Comparison of ENCODE assay signal across 8 cellular contexts in the genomic region with DNA sequence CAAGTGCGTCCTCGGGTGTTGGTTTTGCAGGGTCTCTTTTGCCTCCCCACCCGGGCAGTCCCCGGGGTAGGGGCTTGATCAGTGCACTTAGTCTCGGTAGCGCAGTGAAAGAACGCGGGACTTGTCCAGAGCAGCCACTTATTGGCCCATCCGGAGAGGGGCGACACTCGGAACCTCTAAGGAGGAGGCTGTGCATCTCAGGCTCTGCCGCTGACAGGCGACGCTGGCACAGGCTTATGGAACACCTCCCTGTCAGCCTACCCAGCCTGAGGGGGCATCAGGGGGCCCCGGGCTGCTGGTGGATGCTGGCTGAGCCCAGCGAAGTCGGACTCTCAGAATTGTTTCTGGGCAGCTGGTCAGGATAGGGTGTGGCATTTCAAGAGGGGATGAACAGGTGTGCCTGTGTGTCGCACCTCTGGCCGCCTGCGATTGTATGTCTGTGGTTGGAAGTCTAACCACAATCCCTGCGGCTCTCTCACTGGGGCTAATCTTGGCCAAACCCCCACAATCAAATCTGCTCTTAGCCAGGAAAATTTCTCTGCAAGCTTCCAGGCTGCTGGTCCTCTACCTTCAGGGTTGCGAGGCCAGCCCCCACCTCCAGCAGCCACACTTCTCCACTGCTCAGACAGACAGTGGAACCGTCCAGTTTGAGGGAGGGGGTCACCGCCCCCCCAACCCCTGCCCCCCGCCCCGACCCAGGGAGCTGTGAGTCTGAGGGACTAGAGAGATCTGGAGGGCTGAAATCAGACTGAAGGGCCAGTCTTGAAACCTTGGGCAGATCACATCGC. TPM values are rescaled to one million over a fixed set of nuclear protein-coding genes. Genes with fewer than 3 reads are reported as not detected.
A peak's percentile ranks its signal among the peaks of the same experiment; 100 is the strongest.
DNase-seq lines count a peak whose midpoint lies in the region; ATAC-seq and TF ChIP-seq lines count a peak whose summit lies in the region.

No MANE protein-coding gene starts in this region.

- no peak overlapping the region for H2AK5ac ChIP-seq in H9 (ENCODE audit: insufficient read length, low read length)

- H4K91ac ChIP-seq in H9 (ENCODE audit: insufficient read length, low read depth, low read length), result no peak overlapping the region

- peaks cover 4 to 27% (median 25%) of the 10 kb centered on the region in 3 experiments; a peak in 6 of 7 replicates for H3K36me3 Mint-ChIP-seq in H9 (ENCODE audit: insufficient read depth in 1 of 3, low read depth in 3 of 3)

- no peaks in the 10 kb centered on the region; a peak in 1 of 5 replicates for H3K9me3 Mint-ChIP-seq in H9

- H3K27me3 ChIP-seq in H9 (ENCODE audit: insufficient read depth, low read length) (no peaks in the 10 kb centered on the region), MG63 (no peaks in the 10 kb centered on the region), SU-DHL-6 (ENCODE audit: low read length) (no peaks in the 10 kb centered on the region)

- H2BK20ac ChIP-seq in H9 (ENCODE audit: low read depth, low read length, poor library complexity, severe bottlenecking), result no peak overlapping the region

- H3K9ac ChIP-seq in H9 (ENCODE audit: extremely low read depth, insufficient read length, low read length) (peak overlapping the region; percentile 75), SU-DHL-6 (ENCODE audit: low read length) (peak overlapping the region; percentile 82)

- H4K20me1 ChIP-seq in H9 (ENCODE audit: control insufficient read depth, insufficient read depth, insufficient read length) (no peaks in the 10 kb centered on the region), SU-DHL-6 (ENCODE audit: low read depth, low read length) (no peaks in the 10 kb centered on the region)

- H2BK12ac ChIP-seq in H9 (ENCODE audit: insufficient read length, low read depth, low read length), result no peak overlapping the region

- H3K18ac ChIP-seq in H9 (ENCODE audit: insufficient read length, low read depth, low read length), result peak overlapping the region; percentile 5

- no peak overlapping the region for H4K5ac ChIP-seq in H9 (ENCODE audit: insufficient read length, low read depth, low read length)

- intact Hi-C loops in left colon (cut with DNase I, micrococcal nuclease), result loop anchor here in 1 of 2 donors (5.0 kb wide), 1 partner anchor 93 kb away; no protein-coding TSS in a partner anchor

- DNase-seq in NCI-H2081 (lab: John Stamatoyannopoulos, UW) (peak; percentile 13 to 54), NCI-H2081 treated with DMSO at 0.1 percent for 48 hours (lab: John Stamatoyannopoulos, UW) (no peak), H9 (peak; percentile 89), MG63 (peak; percentile 50), cardiac fibroblast (ENCODE audit: low read depth in 2 of 2) (peak; percentile 54 to 62), left colon (peak; percentile 61 to 64)
- DNase-seq in stimulated activated CD8-positive, alpha-beta memory T cell treated with anti-CD3 and anti-CD28 coated beads, Interleukin-15, amount 100 ng/mL, for 48 hours (ENCODE audit: low read depth in 2 of 2), result peak; percentile 36 to 53

- no peak overlapping the region for H3T11ph ChIP-seq in H9 (ENCODE audit: low read length)

- peaks cover 9% of the 10 kb centered on the region for H3K36me3 ChIP-seq in MG63
- H3K36me3 ChIP-seq in SU-DHL-6 (ENCODE audit: low read length), result no peaks in the 10 kb centered on the region

- H3K4ac ChIP-seq in H9 (ENCODE audit: low read depth, low read length), result no peak overlapping the region

- peaks cover 17% of the 10 kb centered on the region for H3K23me2 ChIP-seq in H9 (ENCODE audit: insufficient read length, low read depth, low read length, poor library complexity, severe bottlenecking)

- H2BK15ac ChIP-seq in H9 (ENCODE audit: low read depth, low read length), result no peak overlapping the region

- no peak overlapping the region for H2BK5ac ChIP-seq in H9 (ENCODE audit: insufficient read length, low read length)

- peaks cover 15% of the 10 kb centered on the region for H3F3A ChIP-seq in SU-DHL-6 (ENCODE audit: insufficient read depth)

- H2AFZ ChIP-seq in H9 (ENCODE audit: low read length) (no peak overlapping the region), SU-DHL-6 (ENCODE audit: low read depth, low read length, severe bottlenecking) (peak overlapping the region; percentile 70)

- H3K27ac ChIP-seq in H9 (ENCODE audit: insufficient read length, low read depth, low read length), result no peak overlapping the region
- peak overlapping the region; percentile 83 for H3K27ac ChIP-seq in SU-DHL-6 (ENCODE audit: low read depth, low read length)

- H4K8ac ChIP-seq in H9 (replicated peaks; ENCODE audit: insufficient read length, low read depth, low read length), result no peak overlapping the region

- H3K23ac ChIP-seq in H9 (ENCODE audit: insufficient read length, low read depth, low read length), result no peak overlapping the region

- H3K56ac ChIP-seq in H9 (ENCODE audit: insufficient read length, low read depth, low read length), result no peak overlapping the region

- H3K4me3 ChIP-seq in MG63 (peak overlapping the region; percentile 75), SU-DHL-6 (ENCODE audit: insufficient read depth, low read length, poor library complexity, severe bottlenecking) (peak overlapping the region; percentile 85), cardiac fibroblast (replicated peaks in 1 of 2; ENCODE audit: low read depth in 2 of 2, low read length in 2 of 2) (peak overlapping the region; percentile 65 to 94)

- H3K79me2 ChIP-seq in H9 (ENCODE audit: insufficient read depth, low read length) (no peaks in the 10 kb centered on the region), SU-DHL-6 (ENCODE audit: insufficient read depth, low read length) (peaks cover 24% of the 10 kb centered on the region)

- H3K27me3 Mint-ChIP-seq in H9 (ENCODE audit: low read depth), result peaks cover 7% of the 10 kb centered on the region

- no peaks in the 10 kb centered on the region for H3K9me2 ChIP-seq in SU-DHL-6 (replicated peaks; ENCODE audit: insufficient read depth, low read length)

- H3K79me1 ChIP-seq in H9 (ENCODE audit: insufficient read depth, low read depth, low read length, poor library complexity, severe bottlenecking), result no peaks in the 10 kb centered on the region

- H3K14ac ChIP-seq in H9 (ENCODE audit: insufficient read depth, low read length), result peak overlapping the region; percentile 92

- H3K4me3 Mint-ChIP-seq in H9, result peak overlapping the region; percentile 93 to 98

- H3K4me1 Mint-ChIP-seq in H9, result peaks cover 27 to 29% of the 10 kb centered on the region in 2 experiments

- ATAC-seq in left colon, result peak; percentile 35

- H3K9me3 ChIP-seq in H9 (ENCODE audit: control insufficient read depth, low read depth, low read length), result no peaks in the 10 kb centered on the region
- H3K9me3 ChIP-seq in MG63, result no peaks in the 10 kb centered on the region
- H3K9me3 ChIP-seq in SU-DHL-6 (ENCODE audit: insufficient read depth, low read length), result no peaks in the 10 kb centered on the region

- peak overlapping the region; percentile 52 for H3K4me2 ChIP-seq in H9 (ENCODE audit: insufficient read depth, insufficient read length, low read length)
- H3K4me2 ChIP-seq in SU-DHL-6 (ENCODE audit: low read depth, low read length, poor library complexity, severe bottlenecking), result peak overlapping the region; percentile 89

- no peak overlapping the region for H2BK120ac ChIP-seq in H9 (ENCODE audit: low read depth, low read length, poor library complexity, severe bottlenecking)

- H3K4me1 ChIP-seq in H9 (ENCODE audit: insufficient read depth, low read length), result peaks cover 5% of the 10 kb centered on the region; the same call in 1 of the 2 replicates

- peak overlapping the region; percentile 96 to 97 (median 96) for H3K27ac Mint-ChIP-seq in H9

- no CpG with 5 or more reads among the region's 27 CpGs for WGBS in H9 (ENCODE audit: extremely low coverage, insufficient read length, low lambda C conversion rate)

- TF ChIP-seq CTCF in H9 (conservative IDR thresholded peaks at IDR 0.05) (no peak; the same call in 2 of the 3 replicates), SU-DHL-6 (IDR thresholded peaks at IDR 0.05; ENCODE audit: insufficient read depth, low read length, poor library complexity, severe bottlenecking) (no peak), cardiac fibroblast (IDR thresholded peaks at IDR 0.05; ENCODE audit: low read depth, low read length) (no peak)

RNA-seq across cellular contexts. Expression of a gene that starts 0.8 kb away (rescaled TPM):
- total RNA-seq in H9 (2021), result 17.3 and 18.2 TPM in 2 replicates
- total RNA-seq in MG63 (2014; rRNA removed; shearing (Covaris generic); ENCODE audit: low replicate concordance), result 2.2 and 5.1 TPM in 2 replicates
- 10 to 100 TPM; 44.4 to 54.2 TPM for total RNA-seq in left colon

RNA-seq across cellular contexts. Expression of a gene that starts 21.2 kb away (rescaled TPM):
- total RNA-seq in H9 (2021), result 24.4 and 24.7 TPM in 2 replicates
- 0.91 and 15.1 TPM in 2 replicates for total RNA-seq in MG63 (2014; rRNA removed; shearing (Covaris generic); ENCODE audit: low replicate concordance)
- total RNA-seq in left colon, result 100 to 1,000 TPM; 417 to 464 TPM

Comparison
In these comparisons a context has a peak if more than half of its experiments do, and no peak if none do; other contexts are left out.
1. RNA of a gene that starts 21.2 kb away (total RNA-seq): 417 to 464 TPM in left colon; 24.4 to 24.7 TPM in H9 and 0.91 to 15.1 TPM in MG63; every median in the first group is over 10 times any median in the second.
2. Peak in every context shown above with its lines, with median percentiles within 50 percentile points of each other: H3K4me3 ChIP-seq.